ENCODE assay signal across 36 cellular contexts in genomic region chr10:95039281-95039680, GRCh38. TPM values are rescaled to one million over a fixed set of nuclear protein-coding genes. Genes with fewer than 3 reads are reported as not detected.
A peak's percentile ranks its signal among the peaks of the same experiment; 100 is the strongest.
DNase-seq lines count a peak whose midpoint lies in the region; ATAC-seq, FAIRE-seq and TF ChIP-seq lines count a peak whose summit lies in the region.
"Had no signal": no experiment of that assay in that cellular context is flagged by ENCODE, and none has a peak within 500 bp of the region (broad histone marks: within the 10 kb centered on the region; RNA-seq: fewer than 3 reads in every experiment).

No MANE protein-coding gene starts in this region.

- TF ChIP-seq CTCF in HepG2 (CRISPR knock-in tag; IDR thresholded peaks at IDR 0.05) (no peak), right lobe of liver (IDR thresholded peaks at IDR 0.05) (no peak), HEK293 (tag by site-specific recombination; IDR thresholded peaks at IDR 0.05) (no peak)

- in situ Hi-C loops in HepG2 (cut with HindIII; ENCODE audit: extremely low pct_ligation_motif_present, low pct_unique_long_range_greater_than_20kb): no loop called here

- POLR2A ChIA-PET in HepG2 (lab: Yijun Ruan, JAX) (no interaction called here), HEK293 (lab: Yijun Ruan, JAX) (no interaction called here)

- intact Hi-C loops in HepG2 (cut with micrococcal nuclease; ENCODE audit: unreplicated experiment) (no loop called here), right lobe of liver (cut with DNase I) (no loop called here), Right ventricle myocardium inferior (cut with DNase I) (no loop called here)

- H3K9me3 ChIP-seq in HepG2 (ENCODE audit: low read length) (no peaks in the 10 kb centered on the region), right lobe of liver (no peaks in the 10 kb centered on the region), HEK293 (ENCODE audit: control insufficient read depth, insufficient read depth, low read depth, low read length) (no peaks in the 10 kb centered on the region)
- H3K9me3 ChIP-seq: A549, BE2C, Caco-2 had no signal

- H2AFZ ChIP-seq in HepG2 (ENCODE audit: low read length): no peak overlapping the region

- H3K4me1 ChIP-seq in HepG2 (ENCODE audit: insufficient read depth, low read length) (no peaks in the 10 kb centered on the region), right lobe of liver (no peaks in the 10 kb centered on the region), HEK293 (ENCODE audit: control insufficient read depth, insufficient read depth, low read length) (no peaks in the 10 kb centered on the region)
- H3K4me1 ChIP-seq: A549, BE2C had no signal

- no peaks in the 10 kb centered on the region for H4K20me1 ChIP-seq in HepG2 (ENCODE audit: insufficient read depth, low read length)
- H4K20me1 ChIP-seq: BLaER1; BLaER1 treated with 17β-estradiol and CSF1 and Interleukin-3, amounts not matched to agents 10 nM and 100 nM had no signal

- no TSS peak for BruUV-seq in HepG2 (replicated peaks; lab: Mats Ljungman, UMichigan)

- WGBS in HepG2 (ENCODE audit: low lambda C conversion rate): 20% methylated on average over 2 of the region's 2 CpGs
- WGBS in right lobe of liver (ENCODE audit: insufficient coverage, low coverage, low lambda C conversion rate, missing lambda C conversion rate): 72% methylated on average over 2 of the region's 2 CpGs

- CTCF ChIA-PET in HepG2 (lab: Yijun Ruan, JAX; ENCODE audit: low intra/inter-chr PET ratio, low total read pairs) (no interaction called here), HEK293 (lab: Yijun Ruan, JAX) (interaction anchor here (1.0 kb wide), 1 partner anchor 410 kb away, joined by 4 read pairs; no protein-coding TSS in a partner anchor)

- no peak overlapping the region for H3K4me2 ChIP-seq in HepG2 (ENCODE audit: low read depth, low read length)
- H3K4me2 ChIP-seq: A549; BLaER1; BLaER1 treated with 17β-estradiol and CSF1 and Interleukin-3, amounts not matched to agents 10 nM and 100 nM had no signal

- TF ChIP-seq POLR2A in HepG2 (IDR thresholded peaks at IDR 0.05; ENCODE audit: insufficient read depth in 1 of 2, low read depth in 2 of 2, low read length in 2 of 2) (no peak), right lobe of liver (IDR thresholded peaks at IDR 0.05) (no peak)

- no peak overlapping the region for H3K9ac ChIP-seq in HepG2 (ENCODE audit: insufficient read depth, low read depth, low read length)
- H3K9ac ChIP-seq: BLaER1; BLaER1 treated with 17β-estradiol and CSF1 and Interleukin-3, amounts not matched to agents 10 nM and 100 nM had no signal

- no peak for TF ChIP-seq EP300 in HepG2 (IDR thresholded peaks at IDR 0.05; ENCODE audit: low read depth in 2 of 2, low read length in 2 of 2)
- TF ChIP-seq EP300 in HepG2 (CRISPR knock-in tag; IDR thresholded peaks at IDR 0.05; ENCODE audit: borderline replicate concordance): no peak

- ATAC-seq in HepG2: no peak
- no peak for ATAC-seq in right lobe of liver
- no peak for ATAC-seq in Right ventricle myocardium inferior
- ATAC-seq: A549; CD8-positive, alpha-beta T cell had no signal

- H3K79me2 ChIP-seq in HepG2 (ENCODE audit: insufficient read depth, low read length): no peaks in the 10 kb centered on the region

- H3K27ac ChIP-seq in HepG2 (ENCODE audit: extremely low read length, insufficient read depth, low read length): no peak overlapping the region
- H3K27ac ChIP-seq in right lobe of liver: no peak overlapping the region
- no peak overlapping the region for H3K27ac ChIP-seq in HEK293 (ENCODE audit: extremely low read depth, low read depth, low read length)
- H3K27ac ChIP-seq: 22Rv1; A549; BLaER1; BLaER1 treated with 17β-estradiol and CSF1 and Interleukin-3, amounts not matched to agents 10 nM and 100 nM; C4-2B had no signal

- H3K36me3 ChIP-seq in HepG2 (replicated peaks in 1 of 2; ENCODE audit: control insufficient read depth in 1 of 2, insufficient read depth in 2 of 2, low read length in 2 of 2) (no peaks in the 10 kb centered on the region), right lobe of liver (peaks cover 0 to 75% (median 31%) of the 10 kb centered on the region in 4 donors), HEK293 (ENCODE audit: control insufficient read depth in 2 of 2, insufficient read depth in 1 of 2, low read length in 2 of 2) (no peaks in the 10 kb centered on the region)
- H3K36me3 ChIP-seq: BE2C; BLaER1; BLaER1 treated with 17β-estradiol and CSF1 and Interleukin-3, amounts not matched to agents 10 nM and 100 nM had no signal

- TF ChIP-seq RAD21 in HepG2 (CRISPR knock-in tag; IDR thresholded peaks at IDR 0.05): no peak

- DNase-seq in HepG2 (ENCODE audit: low spot score) (no peak), right lobe of liver (no peak), Right ventricle myocardium inferior (ENCODE audit: missing footprints) (no peak)
- DNase-seq: 8988T; ACHN; AML-193; BE2C; C1 segment of cervical spinal cord; Caco-2; Calu3; CD4-positive, alpha-beta memory T cell; CD4-positive, alpha-beta T cell; CD4-positive, CD25-positive, alpha-beta regulatory T cell; CD8-positive, alpha-beta memory T cell; CD8-positive, alpha-beta T cell; COR-L47; DMS 273 treated with DMSO at 0.1 percent for 48 hours; DMS153; DMS53; DMS79; DMS79 treated with DMSO at 0.1 percent for 48 hours; DND-41; EL had no signal

- H3K4me3 ChIP-seq in HepG2 (replicated peaks in 1 of 3; ENCODE audit: insufficient read depth in 1 of 3, low read depth in 2 of 3, low read length in 3 of 3) (no peak overlapping the region), right lobe of liver (no peak overlapping the region), HEK293 (ENCODE audit: low read depth, low read length) (no peak overlapping the region)
- H3K4me3 ChIP-seq: A549; BLaER1; BLaER1 treated with 17β-estradiol and CSF1 and Interleukin-3, amounts not matched to agents 10 nM and 100 nM had no signal

- no peaks in the 10 kb centered on the region for H3K27me3 ChIP-seq in HepG2 (ENCODE audit: control insufficient read depth in 1 of 2, insufficient read depth in 2 of 2, low read length in 2 of 2)
- H3K27me3 ChIP-seq in right lobe of liver: no peaks in the 10 kb centered on the region
- H3K27me3 ChIP-seq: BE2C; BLaER1; BLaER1 treated with 17β-estradiol and CSF1 and Interleukin-3, amounts not matched to agents 10 nM and 100 nM had no signal

- no peak for FAIRE-seq in HepG2 (lab: Jason Lieb, UNC)
- FAIRE-seq: A204.1, A549, D721Med had no signal

TF ChIP-seq in HepG2, 621 proteins besides CTCF, POLR2A, EP300 and RAD21:
- TF ChIP-seq ATF7 (IDR thresholded peaks at IDR 0.05): peak; percentile 75
- TF ChIP-seq ATF7 (CRISPR knock-in tag; IDR thresholded peaks at IDR 0.05): no peak
- TF ChIP-seq ZNF232 (CRISPR knock-in tag; IDR thresholded peaks at IDR 0.05; ENCODE audit: borderline replicate concordance): no peak
TF ChIP-seq in HepG2: peak in this region for 1.

TF ChIP-seq in HEK293, 187 proteins besides CTCF, POLR2A, EP300 and RAD21:
- TF ChIP-seq ZNF830 (tag by site-specific recombination; IDR thresholded peaks at IDR 0.05; ENCODE audit: low read depth) (no peak), ATF2 (tag by site-specific recombination; IDR thresholded peaks at IDR 0.05; ENCODE audit: low read depth) (peak; percentile 62)

RNA-seq across cellular contexts. Expression of gene CYP2C8, which starts 30.0 kb away (rescaled TPM):
- total RNA-seq in HepG2 (2016; rRNA removed; fragmentation: Illumina TruSeq; extraction: Trizol): 0.09 TPM in 1 of 2 replicates, not detected in the other
- 0.10 TPM in 1 of 2 replicates, not detected in the other for total RNA-seq in HepG2 (2016; cell fraction: cytosol; rRNA removed; fragmentation: Illumina TruSeq; extraction: Trizol; ENCODE audit: low read depth)
- 0.15 TPM in 1 of 2 replicates, not detected in the other for total RNA-seq in HepG2 (2016; cell fraction: insoluble cytoplasmic fraction; rRNA removed; fragmentation: Illumina TruSeq; extraction: Trizol)
- total RNA-seq in HepG2 (2016; cell fraction: membrane; rRNA removed; fragmentation: Illumina TruSeq; extraction: Trizol): 0.14 and 0.19 TPM in 2 replicates
- total RNA-seq in HepG2 (2016; cell fraction: nucleus; rRNA removed; fragmentation: Illumina TruSeq; extraction: Trizol): 0.31 and 0.84 TPM in 2 replicates
- polyA plus RNA-seq in HepG2 (2011; rRNA removed): 0.13 and 0.15 TPM in 2 replicates
- 0.03 TPM in 2 replicates for polyA plus RNA-seq in HepG2 (2011; cell fraction: cytosol; rRNA removed)
- polyA plus RNA-seq in HepG2 (2011; cell fraction: nucleus; rRNA removed): 0.37 and 0.68 TPM in 2 replicates
- polyA plus RNA-seq in HepG2 (2012): 0.11 TPM in 1 of 2 replicates, not detected in the other
- polyA plus RNA-seq in HepG2 (2016; cell fraction: cytosol; fragmentation: Illumina TruSeq; extraction: Trizol; ENCODE audit: low read depth): not detected in 2 replicates
- not detected in 2 replicates for polyA plus RNA-seq in HepG2 (2016; cell fraction: insoluble cytoplasmic fraction; fragmentation: Illumina TruSeq; extraction: Trizol; ENCODE audit: low read depth)
- polyA plus RNA-seq in HepG2 (2016; cell fraction: membrane; fragmentation: Illumina TruSeq; extraction: Trizol; ENCODE audit: low read depth): not detected in 2 replicates
- 2.4 and 2.8 TPM in 2 replicates for polyA plus RNA-seq in HepG2 (2016; cell fraction: nucleus; fragmentation: Illumina TruSeq; extraction: Trizol; ENCODE audit: insufficient read depth, low read depth)
- polyA minus RNA-seq in HepG2 (2011; rRNA and poly(A)+ RNA removed; ENCODE audit: low replicate concordance): not detected in 2 replicates
- polyA minus RNA-seq in HepG2 (2011; cell fraction: cytosol; rRNA and poly(A)+ RNA removed): not detected in 2 replicates
- 0.75 TPM in 1 of 2 replicates, not detected in the other for polyA minus RNA-seq in HepG2 (2011; cell fraction: nucleus; rRNA and poly(A)+ RNA removed)
- total RNA-seq in right lobe of liver: 1,000 to 10,000 TPM in 3 of 6 experiments, 100 to 1,000 TPM in 3; 176 to 3,507 (median 1,131) TPM
- total RNA-seq in Right ventricle myocardium inferior: not detected
- total RNA-seq: A172; A673; Calu3; CD4-positive, alpha-beta memory T cell; CD4-positive, CD25-positive, alpha-beta regulatory T cell; Daoy had no signal
- polyA plus RNA-seq: BJ; CD14-positive monocyte; CD4-positive, alpha-beta memory T cell; CD4-positive, CD25-positive, alpha-beta regulatory T cell had no signal

Comparison
In these comparisons a context has a peak if more than half of its experiments do, and no peak if none do; other contexts are left out.
1. RNA of gene CYP2C8, which starts 30.0 kb away (total RNA-seq): 176 to 3,507 TPM in right lobe of liver; 0.09 to 0.84 TPM in HepG2 and not detected in Right ventricle myocardium inferior (single experiment); every median in the first group is over 10 times any median in the second.
2. Of the 63 proteins assayed by ChIP-seq in both HepG2 and HEK293: peak only in HepG2: none; only in HEK293: ATF2; in both: none; in neither: 62.